In genomic region chr2:36769106-36769505, GRCh38 we compare ENCODE assay signal across 34 cellular contexts.
"Had no signal": no experiment of that assay in that cellular context is flagged by ENCODE, and none has a peak within 500 bp of the region (broad histone marks: within the 10 kb centered on the region; RNA-seq: fewer than 3 reads in every experiment).

No MANE protein-coding gene starts in this region.

- H3K4me1 Mint-ChIP-seq: activated naive CD4-positive, alpha-beta T cell treated with anti-CD3 and anti-CD28 coated beads, Interleukin-2, amount 50 U/mL, for 24 hours; activated T-helper 17 cell treated with anti-CD3 and anti-CD28 coated beads, Interleukin-2, amount 50 U/mL, for 72 hours; central memory CD8-positive, alpha-beta T cell had no signal

- DNase-seq: activated CD4-positive, alpha-beta T cell treated with anti-CD3 and anti-CD28 coated beads for 1 hour; activated CD4-positive, alpha-beta T cell treated with anti-CD3 and anti-CD28 coated beads for 48 hours; activated CD4-positive, CD25-positive, alpha-beta regulatory T cell; activated CD8-positive, alpha-beta T cell treated with anti-CD3 and anti-CD28 coated beads for 36 hours; activated gamma-delta T cell; activated naive CD4-positive, alpha-beta T cell treated with Interleukin-2 at 50 U/mL for 16 hours; activated T-cell treated with anti-CD3 and anti-CD28 coated beads, Interleukin-2, amount 50 U/mL, for 1 hour; activated T-cell treated with anti-CD3 and anti-CD28 coated beads, Interleukin-2, amount 50 U/mL, for 72 hours; amniotic stem cell; aorta; brain microvascular endothelial cell; MM.1S; MV-4-11; NCI-H1092; NCI-H1417; NCI-H146; NCI-H187; NCI-H2029 treated with DMSO at 0.1 percent for 48 hours; NCI-H2107; NCI-H2171; NCI-H510A; NCI-H526; NCI-H748 treated with DMSO at 0.1 percent for 48 hours; NK-92 treated with Interleukin-12 subunit alpha and Interleukin-12 subunit beta, amount 100 ng/mL, for 24 hours; PC-3; Peyer's patch; RPMI8226; SIG-M5; SW 1271; T1000; WERI-Rb-1 had no signal

- H3K27ac ChIP-seq: brain microvascular endothelial cell, Peyer's patch, WERI-Rb-1 had no signal

- H3K36me3 ChIP-seq: brain microvascular endothelial cell, Peyer's patch, WERI-Rb-1 had no signal

- H3K27me3 Mint-ChIP-seq: activated CD8-positive, alpha-beta T cell treated with anti-CD3 and anti-CD28 coated beads for 36 hours had no signal

- H3K4me3 ChIP-seq: Peyer's patch had no signal

- H3K9me3 Mint-ChIP-seq: activated CD8-positive, alpha-beta T cell treated with anti-CD3 and anti-CD28 coated beads for 36 hours; activated naive CD4-positive, alpha-beta T cell treated with anti-CD3 and anti-CD28 coated beads, Interleukin-2, amount 50 U/mL, for 24 hours had no signal

- H3K27me3 ChIP-seq: brain microvascular endothelial cell, Peyer's patch had no signal

- H3K36me3 Mint-ChIP-seq: activated naive CD4-positive, alpha-beta T cell treated with anti-CD3 and anti-CD28 coated beads, Interleukin-2, amount 50 U/mL, for 24 hours had no signal

- H3K9me3 ChIP-seq: Peyer's patch had no signal

- H3K27ac Mint-ChIP-seq: activated CD8-positive, alpha-beta T cell treated with anti-CD3 and anti-CD28 coated beads for 36 hours; activated naive CD4-positive, alpha-beta T cell treated with anti-CD3 and anti-CD28 coated beads, Interleukin-2, amount 50 U/mL, for 24 hours; activated T-cell treated with anti-CD3 and anti-CD28 coated beads, Interleukin-2, amount 50 U/mL, for 72 hours; activated T-helper 17 cell treated with anti-CD3 and anti-CD28 coated beads, Interleukin-2, amount 50 U/mL, for 72 hours had no signal

- H3K4me3 Mint-ChIP-seq: activated CD8-positive, alpha-beta T cell treated with anti-CD3 and anti-CD28 coated beads for 36 hours; activated naive CD4-positive, alpha-beta T cell treated with anti-CD3 and anti-CD28 coated beads, Interleukin-2, amount 50 U/mL, for 24 hours; activated T-cell treated with anti-CD3 and anti-CD28 coated beads, Interleukin-2, amount 50 U/mL, for 72 hours; activated T-helper 17 cell treated with anti-CD3 and anti-CD28 coated beads, Interleukin-2, amount 50 U/mL, for 72 hours; central memory CD8-positive, alpha-beta T cell had no signal

- H3K4me1 ChIP-seq: Peyer's patch had no signal
